ENCODE assay signal across 20 cellular contexts in genomic region chr5:168234133-168234532, GRCh38. TPM values are rescaled to one million over a fixed set of nuclear protein-coding genes. Genes with fewer than 3 reads are reported as not detected.
"Had no signal": no experiment of that assay in that cellular context is flagged by ENCODE, and none has a peak within 500 bp of the region (broad histone marks: within the 10 kb centered on the region; RNA-seq: fewer than 3 reads in every experiment).

No MANE protein-coding gene starts in this region.

- H3K27ac Mint-ChIP-seq: activated naive CD4-positive, alpha-beta T cell treated with anti-CD3 and anti-CD28 coated beads, Interleukin-2, amount 10 ng/mL, durations not matched to agents 7 days and 5 days; dendritic cell treated with granulocyte-macrophage colony-stimulating factor and Interleukin-4, amounts not matched to agents 40 ng/mL and 50 ng/mL, for 4 days; stimulated activated effector memory CD8-positive, alpha-beta T cell treated with anti-CD3 and anti-CD28 coated beads, Interleukin-12 subunit alpha, Interleukin-12 subunit beta, amount 100 ng/mL, for 72 hours had no signal

- H3K4me1 ChIP-seq: esophagus squamous epithelium, left lung, right atrium auricular region, upper lobe of right lung had no signal

- H3K27me3 ChIP-seq: cardiac muscle cell, esophagus squamous epithelium, left lung, right atrium auricular region, upper lobe of right lung had no signal

- ATAC-seq: activated T-cell treated with anti-CD3 and anti-CD28 coated beads, Interleukin-2, amount 50 U/mL, for 4 hours; left lung; stimulated activated effector memory CD8-positive, alpha-beta T cell treated with anti-CD3 and anti-CD28 coated beads, Interleukin-12 subunit alpha, Interleukin-12 subunit beta, amount 100 ng/mL, for 72 hours; upper lobe of right lung had no signal

- H3K9me3 Mint-ChIP-seq: activated T-cell treated with anti-CD3 and anti-CD28 coated beads, Interleukin-2, amount 50 U/mL, for 4 hours; dendritic cell treated with granulocyte-macrophage colony-stimulating factor and Interleukin-4, amounts not matched to agents 40 ng/mL and 50 ng/mL, for 4 days; stimulated activated effector memory CD8-positive, alpha-beta T cell treated with anti-CD3 and anti-CD28 coated beads, Interleukin-12 subunit alpha, Interleukin-12 subunit beta, amount 100 ng/mL, for 72 hours had no signal

- DNase-seq: activated CD4-positive, alpha-beta T cell treated with anti-CD3 and anti-CD28 coated beads, Interleukin-2, amount 50 U/mL, for 1 hour; activated CD4-positive, CD25-positive, alpha-beta regulatory T cell treated with anti-CD3 and anti-CD28 coated beads, Interleukin-2, amount 50 U/mL, for 72 hours; activated CD8-positive, alpha-beta memory T cell treated with anti-CD3 and anti-CD28 coated beads, Interleukin-2, amount 50 U/mL, for 4 hours; activated naive CD4-positive, alpha-beta T cell treated with anti-CD3 and anti-CD28 coated beads, Interleukin-2, amount 10 ng/mL, durations not matched to agents 7 days and 5 days; activated T-cell treated with anti-CD3 and anti-CD28 coated beads, Interleukin-2, amount 50 U/mL, for 4 hours; effector CD8-positive, alpha-beta T cell; esophagus squamous epithelium; hippocampal formation; islet precursor cell; left lung; occipital lobe; stimulated activated CD4-positive, alpha-beta T cell treated with anti-CD3 and anti-CD28 coated beads, Interleukin-4, amount 100 ng/mL, for 24 hours; T1000; upper lobe of right lung had no signal

- H3K27ac ChIP-seq: cardiac muscle cell, esophagus squamous epithelium, left lung, right atrium auricular region, skin epidermis, upper lobe of right lung had no signal

- H3K36me3 ChIP-seq: cardiac muscle cell, esophagus squamous epithelium, left lung, right atrium auricular region, upper lobe of right lung had no signal

- H3K4me1 Mint-ChIP-seq: activated naive CD4-positive, alpha-beta T cell treated with anti-CD3 and anti-CD28 coated beads, Interleukin-2, amount 10 ng/mL, durations not matched to agents 7 days and 5 days; stimulated activated effector memory CD8-positive, alpha-beta T cell treated with anti-CD3 and anti-CD28 coated beads, Interleukin-12 subunit alpha, Interleukin-12 subunit beta, amount 100 ng/mL, for 72 hours had no signal

- H3K9me3 ChIP-seq: esophagus squamous epithelium, left lung, right atrium auricular region, upper lobe of right lung had no signal

- H3K4me3 ChIP-seq: cardiac muscle cell, esophagus squamous epithelium, left lung, right atrium auricular region, skin epidermis, upper lobe of right lung had no signal

- H3K4me3 Mint-ChIP-seq: activated naive CD4-positive, alpha-beta T cell treated with anti-CD3 and anti-CD28 coated beads, Interleukin-2, amount 10 ng/mL, durations not matched to agents 7 days and 5 days; activated T-cell treated with anti-CD3 and anti-CD28 coated beads, Interleukin-2, amount 50 U/mL, for 4 hours; dendritic cell treated with granulocyte-macrophage colony-stimulating factor and Interleukin-4, amounts not matched to agents 40 ng/mL and 50 ng/mL, for 4 days; stimulated activated effector memory CD8-positive, alpha-beta T cell treated with anti-CD3 and anti-CD28 coated beads, Interleukin-12 subunit alpha, Interleukin-12 subunit beta, amount 100 ng/mL, for 72 hours had no signal

- H3K36me3 Mint-ChIP-seq: activated naive CD4-positive, alpha-beta T cell treated with anti-CD3 and anti-CD28 coated beads, Interleukin-2, amount 10 ng/mL, durations not matched to agents 7 days and 5 days; stimulated activated effector memory CD8-positive, alpha-beta T cell treated with anti-CD3 and anti-CD28 coated beads, Interleukin-12 subunit alpha, Interleukin-12 subunit beta, amount 100 ng/mL, for 72 hours had no signal

RNA-seq across cellular contexts. Expression of gene WWC1, which starts 57.3 kb away (rescaled TPM):
- total RNA-seq: T-helper 1 cell treated with Interleukin-12 subunit alpha and Interleukin-12 subunit beta and Interleukin-4 antibody, amounts not matched to agents 30 ng/mL and 1 ng/mL, for 36 hours had no signal
